Comparison of ENCODE assay signal across 19 cellular contexts in genomic region chr16:80720759-80721470, GRCh38.
DNase-seq lines count a peak whose midpoint lies in the region; ATAC-seq and TF ChIP-seq lines count a peak whose summit lies in the region.
"Had no signal": no experiment of that assay in that cellular context is flagged by ENCODE, and none has a peak within 500 bp of the region (broad histone marks: within the 10 kb centered on the region; RNA-seq: fewer than 3 reads in every experiment).

No MANE protein-coding gene starts in this region.

- ATAC-seq in Right ventricle myocardium inferior = no peak

- no peaks in the 10 kb centered on the region for H3K27me3 ChIP-seq in cardiac muscle cell
- no peaks in the 10 kb centered on the region for H3K27me3 ChIP-seq in GM23248 (replicated peaks; ENCODE audit: insufficient read depth)
- no peaks in the 10 kb centered on the region for H3K27me3 ChIP-seq in HAP-1 (ENCODE audit: low read depth)
- H3K27me3 ChIP-seq: hepatocyte had no signal

- TF ChIP-seq CTCF in cardiac muscle cell (IDR thresholded peaks at IDR 0.05; ENCODE audit: low read depth, low read length) = no peak

- H3K9me3 ChIP-seq in cardiac muscle cell (ENCODE audit: low read depth) (no peaks in the 10 kb centered on the region), GM23248 (ENCODE audit: low read depth) (no peaks in the 10 kb centered on the region), HAP-1 (no peaks in the 10 kb centered on the region)

- intact Hi-C loops in Right ventricle myocardium inferior (cut with DNase I) = no loop called here

- no peak overlapping the region for H3K4me3 ChIP-seq in cardiac muscle cell
- H3K4me3 ChIP-seq in GM23248 = no peak overlapping the region
- no peak overlapping the region for H3K4me3 ChIP-seq in HAP-1
- H3K4me3 ChIP-seq: hepatocyte had no signal

- 60% methylated on average over 5 of the region's 5 CpGs for WGBS in GM23248 (ENCODE audit: low coverage in 1 of 2, low lambda C conversion rate in 2 of 2, missing lambda C conversion rate in 2 of 2), 2 experiments

- DNase-seq in cardiac muscle cell (ENCODE audit: low read depth in 1 of 2, low spot score in 1 of 2) (peak in 1 of 2 donors; percentile 11), Right ventricle myocardium inferior (ENCODE audit: missing footprints) (no peak), GM23248 (peak; percentile 50), epithelial cell of prostate (ENCODE audit: low read depth, low spot score) (peak; percentile 24), stromal cell of bone marrow (ENCODE audit: low read depth) (peak; percentile 20), NCI-H1694 (lab: John Stamatoyannopoulos, UW) (no peak), GM19238 (ENCODE audit: insufficient read length, low spot score) (no peak), HAP-1 (ENCODE audit: low spot score in 2 of 2) (no peak)
- DNase-seq: activated CD4-positive, alpha-beta T cell treated with anti-CD3 and anti-CD28 coated beads for 48 hours; activated naive CD4-positive, alpha-beta T cell treated with anti-CD3 and anti-CD28 coated beads, Interleukin-2, amount 50 U/mL, for 16 hours; activated T-cell treated with anti-CD3 and anti-CD28 coated beads, Interleukin-2, amount 50 U/mL, for 24 hours; COR-L47; kidney glomerular epithelial cell; midbrain; NCI-H226; RPMI8226; stimulated activated naive CD4-positive, alpha-beta T cell treated with Interleukin-2 at 50 U/mL for 16 hours; SW 1271 had no signal

- H4K20me1 ChIP-seq in GM23248 (ENCODE audit: insufficient read depth) = no peaks in the 10 kb centered on the region

- in situ Hi-C loops in GM23248 (cut with MboI) = no loop called here
- in situ Hi-C loops in HAP-1 (cut with MboI; ENCODE audit: low sequenced_read_pairs) = no loop called here

- H3K79me2 ChIP-seq in GM23248 (ENCODE audit: insufficient read depth) = no peaks in the 10 kb centered on the region; the same call in 1 of the 2 replicates
- H3K79me2 ChIP-seq: hepatocyte had no signal

- H3K36me3 ChIP-seq in cardiac muscle cell (no peaks in the 10 kb centered on the region), GM23248 (ENCODE audit: low read depth) (no peaks in the 10 kb centered on the region), HAP-1 (replicated peaks) (no peaks in the 10 kb centered on the region)

- H3K4me2 ChIP-seq in GM23248 (ENCODE audit: unreplicated experiment) = no peak overlapping the region
- H3K4me2 ChIP-seq: hepatocyte had no signal

- H3K9me2 ChIP-seq in GM23248 (ENCODE audit: insufficient read depth) = no peaks in the 10 kb centered on the region

- 0 out of 2 replicates have a peak, but pooled peaks cover 4% of the 10 kb centered on the region for H3F3A ChIP-seq in GM23248 (ENCODE audit: insufficient read depth)

- H3K4me1 ChIP-seq in cardiac muscle cell (ENCODE audit: low read depth) = no peaks in the 10 kb centered on the region
- no peaks in the 10 kb centered on the region for H3K4me1 ChIP-seq in GM23248 (ENCODE audit: insufficient read depth)
- H3K4me1 ChIP-seq in HAP-1 = no peaks in the 10 kb centered on the region

- H3K9ac ChIP-seq in GM23248 = no peak overlapping the region

- H2AFZ ChIP-seq in GM23248 = no peak overlapping the region
- H2AFZ ChIP-seq: hepatocyte had no signal

- peak overlapping the region; percentile 22 for H3K27ac ChIP-seq in cardiac muscle cell
- H3K27ac ChIP-seq in GM23248 = no peak overlapping the region
- no peak overlapping the region for H3K27ac ChIP-seq in epithelial cell of prostate
- H3K27ac ChIP-seq: hepatocyte had no signal

Comparison
In these comparisons a context has a peak if more than half of its experiments do, and no peak if none do; other contexts are left out.
1. DNase-seq: peak in GM23248 (single experiment), epithelial cell of prostate (single experiment) and stromal cell of bone marrow (single experiment); none in Right ventricle myocardium inferior (single experiment), NCI-H1694 (single experiment), GM19238 (single experiment) and HAP-1 (0 of 2).